Comparison of ENCODE assay signal across 25 cellular contexts in the genomic region with DNA sequence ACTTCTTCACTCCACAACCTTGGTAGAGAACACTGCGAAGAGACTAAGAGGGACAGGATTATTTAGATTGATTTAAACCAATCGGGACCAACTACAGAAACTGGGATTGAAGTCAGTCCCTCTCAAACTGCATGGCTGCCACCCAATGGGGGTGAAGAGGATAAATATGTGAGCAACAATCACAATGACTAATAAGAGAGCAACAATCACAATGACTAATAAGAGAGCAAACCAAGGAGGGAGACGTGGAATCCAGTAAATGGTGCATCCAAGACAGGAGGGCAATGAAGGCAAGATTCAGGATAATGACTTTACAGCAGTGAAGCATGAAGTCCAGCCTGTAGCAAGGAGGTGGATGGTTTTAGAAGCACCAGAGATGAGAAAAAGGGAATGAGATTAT.
DNase-seq lines count a peak whose midpoint lies in the region; ATAC-seq and TF ChIP-seq lines count a peak whose summit lies in the region.
"Had no signal": no experiment of that assay in that cellular context is flagged by ENCODE, and none has a peak within 500 bp of the region (broad histone marks: within the 10 kb centered on the region; RNA-seq: fewer than 3 reads in every experiment).

No MANE protein-coding gene starts in this region.

- no peak for ATAC-seq in GM19035 (IDR thresholded peaks at IDR 0.05; ENCODE audit: unreplicated experiment)
- no peak for ATAC-seq in Right ventricle myocardium inferior
- ATAC-seq: HCT116 had no signal

- no peaks in the 10 kb centered on the region for H3K27me3 Mint-ChIP-seq in glutamatergic neuron (ENCODE audit: unreplicated experiment)
- H3K27me3 Mint-ChIP-seq: IgD-negative memory B cell had no signal

- DNase-seq in AG20443 (ENCODE audit: low spot score) = peak; percentile 15
- DNase-seq in MG63 = peak; percentile 49
- DNase-seq in epithelial cell of esophagus (ENCODE audit: low read depth) = peak; percentile 31
- DNase-seq in kidney glomerular epithelial cell (lab: John Stamatoyannopoulos, UW) = peak; percentile 76
- DNase-seq in glutamatergic neuron = no peak
- DNase-seq in Right ventricle myocardium inferior (ENCODE audit: missing footprints) = no peak
- no peak for DNase-seq in activated CD4-positive, alpha-beta T cell treated with anti-CD3 and anti-CD28 coated beads for 48 hours
- DNase-seq: 8988T; ACHN; Calu3; DND-41; GOT3; NCI-H1092 treated with DMSO at 0.1 percent for 48 hours; NCI-H1436; NCI-H187; NCI-H2171 treated with DMSO at 0.1 percent for 48 hours; NCI-H524; NCI-H774; NK-92 treated with Interleukin-12 subunit alpha and Interleukin-12 subunit beta, amount 100 ng/mL, for 24 hours; PC-9; RPMI8226; SHP77 had no signal

- H3K36me3 Mint-ChIP-seq in glutamatergic neuron (ENCODE audit: unreplicated experiment) = no peaks in the 10 kb centered on the region
- H3K36me3 Mint-ChIP-seq: IgD-negative memory B cell had no signal

- intact Hi-C loops in Right ventricle myocardium inferior (cut with DNase I) = no loop called here

- no peaks in the 10 kb centered on the region for H3K9me3 ChIP-seq in MG63

- H3K36me3 ChIP-seq in MG63 = no peaks in the 10 kb centered on the region

- no peak for TF ChIP-seq CTCF in epithelial cell of esophagus (IDR thresholded peaks at IDR 0.05; ENCODE audit: insufficient read depth, low read depth, low read length, missing control alignments)
- TF ChIP-seq CTCF in glutamatergic neuron (IDR thresholded peaks at IDR 0.05; ENCODE audit: partially characterized antibody, unreplicated experiment) = no peak

- H3K27ac Mint-ChIP-seq in glutamatergic neuron (ENCODE audit: unreplicated experiment) = no peak overlapping the region
- H3K27ac Mint-ChIP-seq: IgD-negative memory B cell had no signal

- no peaks in the 10 kb centered on the region for H3K4me1 Mint-ChIP-seq in glutamatergic neuron (ENCODE audit: low read depth, unreplicated experiment)
- H3K4me1 Mint-ChIP-seq: IgD-negative memory B cell had no signal

- no peak overlapping the region for H3K4me3 ChIP-seq in MG63
- H3K4me3 ChIP-seq in epithelial cell of esophagus (ENCODE audit: low read length) = no peak overlapping the region
- H3K4me3 ChIP-seq: PC-9 had no signal

- peaks cover 1% of the 10 kb centered on the region for H3K9me3 Mint-ChIP-seq in glutamatergic neuron (ENCODE audit: unreplicated experiment)
- H3K9me3 Mint-ChIP-seq: IgD-negative memory B cell had no signal

- no peak overlapping the region for H3K4me3 Mint-ChIP-seq in glutamatergic neuron (ENCODE audit: unreplicated experiment)
- H3K4me3 Mint-ChIP-seq: IgD-negative memory B cell had no signal

- no peaks in the 10 kb centered on the region for H3K27me3 ChIP-seq in MG63

Comparison
In these comparisons a context has a peak if more than half of its experiments do, and no peak if none do; other contexts are left out.
1. DNase-seq: peak in AG20443 (single experiment), MG63 (single experiment), epithelial cell of esophagus (single experiment) and kidney glomerular epithelial cell (single experiment); none in glutamatergic neuron (single experiment), Right ventricle myocardium inferior (single experiment) and activated CD4-positive, alpha-beta T cell treated with anti-CD3 and anti-CD28 coated beads for 48 hours (single experiment).